In the genomic region with DNA sequence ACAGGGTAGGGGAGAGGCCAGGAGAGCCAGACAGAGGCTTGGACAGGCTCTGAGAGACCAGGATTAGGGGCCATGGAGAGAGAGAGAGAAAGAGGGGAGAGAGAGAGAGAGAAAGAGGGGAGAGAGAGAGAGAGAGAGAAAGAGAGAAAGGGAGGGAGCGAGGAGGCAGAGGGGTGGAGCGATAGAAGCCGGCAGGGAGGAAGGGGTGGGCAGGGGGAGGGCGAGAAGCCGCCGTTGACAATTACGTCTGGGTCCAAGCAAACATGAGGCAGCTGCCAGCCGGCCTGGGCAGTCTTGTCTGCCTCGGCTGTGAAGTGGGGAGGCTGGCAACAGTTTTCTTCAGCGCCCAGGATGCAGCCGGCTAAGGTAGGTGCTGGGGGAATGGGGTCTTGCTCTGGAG, we compare ENCODE assay signal across 8 cellular contexts. TPM values are rescaled to one million over a fixed set of nuclear protein-coding genes. Genes with fewer than 3 reads are reported as not detected.
DNase-seq lines count a peak whose midpoint lies in the region; ATAC-seq and TF ChIP-seq lines count a peak whose summit lies in the region.

KCNIP3 (plus strand) TSS at position 260 of the 400 bp plus-strand sequence; CDS start at position 352, 92 bp downstream.

- WGBS in aorta, 2 donors, result 2 to 3% methylated on average over 6 to 11 of the region's 11 CpGs

- no peaks in the 10 kb centered on the region for H3K4me1 ChIP-seq in HEK293 (ENCODE audit: control insufficient read depth, insufficient read depth, low read length)
- no peaks in the 10 kb centered on the region for H3K4me1 ChIP-seq in aorta (ENCODE audit: control insufficient read depth in 1 of 2, insufficient read depth in 2 of 2, low read length in 2 of 2)

- H3K9me3 ChIP-seq in HEK293 (ENCODE audit: control insufficient read depth, insufficient read depth, low read depth, low read length) (no peaks in the 10 kb centered on the region), aorta (ENCODE audit: control insufficient read depth, low read length) (no peaks in the 10 kb centered on the region)

- H3K36me3 ChIP-seq in HEK293 (ENCODE audit: control insufficient read depth in 2 of 2, insufficient read depth in 1 of 2, low read length in 2 of 2) (no peaks in the 10 kb centered on the region), aorta (ENCODE audit: control insufficient read depth in 1 of 2, insufficient read depth in 2 of 2, low read length in 1 of 2) (no peaks in the 10 kb centered on the region)

- no peak within 1 kb of the TSS for H3K27ac ChIP-seq in HEK293 (ENCODE audit: extremely low read depth, low read depth, low read length)
- no peak within 1 kb of the TSS for H3K27ac ChIP-seq in aorta (ENCODE audit: low read depth in 1 of 2, low read length in 2 of 2)

- DNase-seq in NCI-H526 treated with DMSO at 0.1 percent for 48 hours (lab: John Stamatoyannopoulos, UW), result peak; percentile 48
- peak; percentile 62 for DNase-seq in fibroblast of gingiva (ENCODE audit: low read depth)
- no peak for DNase-seq in posterior vena cava (ENCODE audit: low spot score)
- no peak for DNase-seq in NK-92 (lab: John Stamatoyannopoulos, UW; ENCODE audit: unreplicated experiment)
- no peak for DNase-seq in aorta

- no peaks in the 10 kb centered on the region for H3K27me3 ChIP-seq in aorta (ENCODE audit: control insufficient read depth in 1 of 2, insufficient read depth in 2 of 2, low read length in 1 of 2)

- intact Hi-C loops in posterior vena cava (cut with DNase I) (no loop called here), aorta (cut with DNase I) (no loop called here)

- ATAC-seq in aorta (ENCODE audit: low FRiP score) (no peak), HG02571 (IDR thresholded peaks at IDR 0.05; ENCODE audit: unreplicated experiment) (no peak), GM19023 (IDR thresholded peaks at IDR 0.05; ENCODE audit: unreplicated experiment) (no peak)

- CTCF ChIA-PET in HEK293 (lab: Yijun Ruan, JAX), result no interaction called here

- H3K4me3 ChIP-seq in HEK293 (ENCODE audit: low read depth, low read length), result no peak within 1 kb of the TSS
- H3K4me3 ChIP-seq in aorta (ENCODE audit: low read length in 2 of 2), result no peak within 1 kb of the TSS

- POLR2A ChIA-PET in HEK293 (lab: Yijun Ruan, JAX), result no interaction called here

- no peak for TF ChIP-seq CTCF in HEK293 (tag by site-specific recombination; IDR thresholded peaks at IDR 0.05)

TF ChIP-seq in HEK293, 187 proteins besides CTCF, POLR2A, EP300 and RAD21:
- TF ChIP-seq ZNF398 (tag by site-specific recombination; IDR thresholded peaks at IDR 0.05) (peak; percentile 40; the same call in 1 of the 2 replicates), ZNF664 (tag by site-specific recombination; IDR thresholded peaks at IDR 0.05) (no peak)
TF ChIP-seq in HEK293: peak in this region for 1.

RNA-seq across cellular contexts. Expression of gene KCNIP3, which starts in this region (rescaled TPM):
- total RNA-seq in posterior vena cava (10 to 100 TPM; 10.5 to 17.9 TPM), aorta (10 to 100 TPM in 1 of 2 donors, 1 to 10 TPM in 1; 7.7 to 10.7 TPM)
- polyA plus RNA-seq in aorta, result 1 to 10 TPM; 2.9 to 7.6 TPM

Comparison
In these comparisons a context has a peak if more than half of its experiments do, and no peak if none do; other contexts are left out.
1. DNase-seq: peak in NCI-H526 treated with DMSO at 0.1 percent for 48 hours (single experiment) and fibroblast of gingiva (single experiment); none in posterior vena cava (single experiment), NK-92 (single experiment) and aorta (0 of 2).